In the genomic region with DNA sequence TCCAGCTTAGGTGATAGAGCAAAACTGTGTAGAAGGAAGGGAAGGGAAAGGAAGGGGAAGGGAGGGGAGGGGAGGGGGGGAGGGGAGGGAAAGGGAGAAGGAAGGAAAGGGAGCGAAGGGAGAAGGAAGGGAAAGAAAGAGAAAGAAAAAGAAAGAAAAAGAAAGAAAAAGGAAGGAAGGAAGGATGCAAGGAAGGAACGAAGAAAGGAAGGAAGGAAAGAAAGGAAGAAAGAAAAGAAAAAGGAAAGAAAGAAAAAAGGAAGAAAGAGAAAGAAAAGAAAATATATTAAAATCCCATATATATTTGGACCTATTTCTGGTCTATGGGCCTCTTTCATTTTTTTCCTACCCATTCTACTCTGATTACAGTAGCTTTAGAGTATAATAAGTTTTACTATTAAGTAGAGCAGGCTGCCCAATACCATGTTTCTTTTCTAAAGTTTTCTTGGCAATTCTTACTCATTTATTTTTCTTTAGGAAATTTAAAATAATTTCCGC, we compare ENCODE assay signal across 23 cellular contexts.
DNase-seq lines count a peak whose midpoint lies in the region; ATAC-seq and TF ChIP-seq lines count a peak whose summit lies in the region.
"Had no signal": no experiment of that assay in that cellular context is flagged by ENCODE, and none has a peak within 500 bp of the region (broad histone marks: within the 10 kb centered on the region; RNA-seq: fewer than 3 reads in every experiment).

No MANE protein-coding gene starts in this region.

- H3K9me1 ChIP-seq in IMR-90 (ENCODE audit: insufficient read depth, low read length) = peaks cover 5% of the 10 kb centered on the region

- no peak overlapping the region for H2AK9ac ChIP-seq in IMR-90 (replicated peaks; ENCODE audit: low read depth, low read length, poor library complexity)

- POLR2A ChIA-PET in IMR-90 (lab: Charles Lee; ENCODE audit: unreplicated experiment) = no interaction called here

- H2BK5ac ChIP-seq in IMR-90 (ENCODE audit: low read depth, low read length, poor library complexity, severe bottlenecking) = peak overlapping the region; percentile 96

- peak overlapping the region; percentile 96 for H2BK120ac ChIP-seq in IMR-90 (ENCODE audit: low read depth, low read length)

- H3K36me3 ChIP-seq in IMR-90 (ENCODE audit: control insufficient read depth, insufficient read depth, low read length) = no peaks in the 10 kb centered on the region
- H3K36me3 ChIP-seq in osteoblast (ENCODE audit: insufficient read depth, low read length) = no peaks in the 10 kb centered on the region
- no peaks in the 10 kb centered on the region for H3K36me3 ChIP-seq in upper lobe of right lung
- H3K36me3 ChIP-seq: esophagus muscularis mucosa, gastroesophageal sphincter, SJCRH30 had no signal

- H3K27ac ChIP-seq in IMR-90 (ENCODE audit: insufficient read depth, low read length) = peak overlapping the region; percentile 83
- peak overlapping the region; percentile 98 for H3K27ac ChIP-seq in osteoblast (ENCODE audit: low read depth, low read length)
- no peak overlapping the region for H3K27ac ChIP-seq in upper lobe of right lung
- H3K27ac ChIP-seq: SJCRH30 had no signal

- H2BK20ac ChIP-seq in IMR-90 (ENCODE audit: low read depth, low read length) = peak overlapping the region; percentile 71; the same call in 1 of the 2 replicates

- H3K23ac ChIP-seq in IMR-90 (ENCODE audit: low read depth, low read length) = no peak overlapping the region

- H3K27me3 ChIP-seq in IMR-90 (ENCODE audit: control insufficient read depth, insufficient read depth, low read length) (no peaks in the 10 kb centered on the region), osteoblast (ENCODE audit: insufficient read depth, low read length) (no peaks in the 10 kb centered on the region), upper lobe of right lung (no peaks in the 10 kb centered on the region)
- H3K27me3 ChIP-seq: esophagus muscularis mucosa, gastroesophageal sphincter, SJCRH30 had no signal

- H4K5ac ChIP-seq in IMR-90 (ENCODE audit: low read depth, low read length) = peak overlapping the region; percentile 36

- H4K8ac ChIP-seq in IMR-90 (ENCODE audit: low read depth in 2 of 2, low read length in 2 of 2) = peak overlapping the region; percentile 77 to 92; a peak in 3 of 4 replicates

- no peak overlapping the region for H3K4me2 ChIP-seq in IMR-90 (ENCODE audit: low read depth, low read length)
- no peak overlapping the region for H3K4me2 ChIP-seq in osteoblast (ENCODE audit: insufficient read depth, low read length)

- H3K27me3 Mint-ChIP-seq in activated CD4-positive, alpha-beta T cell treated with anti-CD3 and anti-CD28 coated beads, Interleukin-2, amount 10 ng/mL, durations not matched to agents 24 days and 14 days = no peaks in the 10 kb centered on the region
- no peaks in the 10 kb centered on the region for H3K27me3 Mint-ChIP-seq in activated T-helper 2 cell treated with anti-CD3 and anti-CD28 coated beads, Interferon-gamma antibody, Interleukin-2, Interleukin-4, amounts not matched to agents 10 μg/mL and 5 μg/mL and 100 μg/mL, durations not matched to agents 14 hours and 24 hours and 36 hours (ENCODE audit: low read depth)
- H3K27me3 Mint-ChIP-seq: type B pancreatic cell had no signal

- H3K18ac ChIP-seq in IMR-90 (ENCODE audit: low read depth, low read length) = peak overlapping the region; percentile 83

- CTCF ChIA-PET in IMR-90 (lab: Yijun Ruan, JAX) = no interaction called here

- no peak overlapping the region for H3K4me3 ChIP-seq in IMR-90 (ENCODE audit: insufficient read depth, low read depth, low read length)
- no peak overlapping the region for H3K4me3 ChIP-seq in osteoblast (ENCODE audit: insufficient read depth, low read length)
- no peak overlapping the region for H3K4me3 ChIP-seq in upper lobe of right lung
- H3K4me3 ChIP-seq: esophagus muscularis mucosa, gastroesophageal sphincter, SJCRH30 had no signal

- peaks cover 19% of the 10 kb centered on the region for H3K9me3 Mint-ChIP-seq in activated CD4-positive, alpha-beta T cell treated with anti-CD3 and anti-CD28 coated beads, Interleukin-2, amount 10 ng/mL, durations not matched to agents 24 days and 14 days
- peaks cover 22% of the 10 kb centered on the region for H3K9me3 Mint-ChIP-seq in activated T-helper 2 cell treated with anti-CD3 and anti-CD28 coated beads, Interferon-gamma antibody, Interleukin-2, Interleukin-4, amounts not matched to agents 10 μg/mL and 5 μg/mL and 100 μg/mL, durations not matched to agents 14 hours and 24 hours and 36 hours
- H3K9me3 Mint-ChIP-seq: type B pancreatic cell had no signal

- H3K4ac ChIP-seq in IMR-90 (ENCODE audit: low read depth, low read length) = peak overlapping the region; percentile 85

- H2AFZ ChIP-seq in IMR-90 (replicated peaks; ENCODE audit: low read length, poor library complexity) = no peak overlapping the region
- H2AFZ ChIP-seq in osteoblast (ENCODE audit: low read length) = no peak overlapping the region

- no peaks in the 10 kb centered on the region for H3K9me3 ChIP-seq in IMR-90 (ENCODE audit: control insufficient read depth, insufficient read depth, low read length)
- no peaks in the 10 kb centered on the region for H3K9me3 ChIP-seq in osteoblast (ENCODE audit: low read depth, low read length)
- no peaks in the 10 kb centered on the region for H3K9me3 ChIP-seq in upper lobe of right lung
- H3K9me3 ChIP-seq: esophagus muscularis mucosa, gastroesophageal sphincter, SJCRH30 had no signal

- peak overlapping the region; percentile 50; the same call in 1 of the 2 replicates for H3K14ac ChIP-seq in IMR-90 (replicated peaks; ENCODE audit: low read depth, low read length)

- peak overlapping the region; percentile 96; the same call in 1 of the 2 replicates for H4K91ac ChIP-seq in IMR-90 (ENCODE audit: insufficient read depth, low read depth, low read length)

- H3K56ac ChIP-seq in IMR-90 (ENCODE audit: extremely low read depth, insufficient read depth, low read length) = no peak overlapping the region

- H3K36me3 Mint-ChIP-seq in activated CD4-positive, alpha-beta T cell treated with anti-CD3 and anti-CD28 coated beads, Interleukin-2, amount 10 ng/mL, durations not matched to agents 24 days and 14 days (ENCODE audit: low read depth) = peaks cover 52% of the 10 kb centered on the region
- peaks cover 70% of the 10 kb centered on the region for H3K36me3 Mint-ChIP-seq in activated T-helper 2 cell treated with anti-CD3 and anti-CD28 coated beads, Interferon-gamma antibody, Interleukin-2, Interleukin-4, amounts not matched to agents 10 μg/mL and 5 μg/mL and 100 μg/mL, durations not matched to agents 14 hours and 24 hours and 36 hours (ENCODE audit: low read depth)

- dilution Hi-C loops in IMR-90 (cut with HindIII; ENCODE audit: low sequenced_read_pairs, unreplicated experiment) = no loop called here

- no peak overlapping the region for H2BK15ac ChIP-seq in IMR-90 (ENCODE audit: low read depth, low read length)

- H3K27ac Mint-ChIP-seq in activated CD4-positive, alpha-beta T cell treated with anti-CD3 and anti-CD28 coated beads, Interleukin-2, amount 10 ng/mL, durations not matched to agents 24 days and 14 days = peak overlapping the region; percentile 93
- peak overlapping the region; percentile 98 for H3K27ac Mint-ChIP-seq in activated T-helper 2 cell treated with anti-CD3 and anti-CD28 coated beads, Interferon-gamma antibody, Interleukin-2, Interleukin-4, amounts not matched to agents 10 μg/mL and 5 μg/mL and 100 μg/mL, durations not matched to agents 14 hours and 24 hours and 36 hours
- H3K27ac Mint-ChIP-seq: nephron, T-helper 17 cell, type B pancreatic cell had no signal

- no TSS peak for BruUV-seq in IMR-90 (replicated peaks; lab: Mats Ljungman, UMichigan)

- no peak overlapping the region for H3K4me3 Mint-ChIP-seq in activated CD4-positive, alpha-beta T cell treated with anti-CD3 and anti-CD28 coated beads, Interleukin-2, amount 10 ng/mL, durations not matched to agents 24 days and 14 days
- no peak overlapping the region for H3K4me3 Mint-ChIP-seq in activated T-helper 2 cell treated with anti-CD3 and anti-CD28 coated beads, Interferon-gamma antibody, Interleukin-2, Interleukin-4, amounts not matched to agents 10 μg/mL and 5 μg/mL and 100 μg/mL, durations not matched to agents 14 hours and 24 hours and 36 hours (ENCODE audit: low read depth)
- H3K4me3 Mint-ChIP-seq: nephron, T-helper 17 cell, type B pancreatic cell had no signal

- no peak for TF ChIP-seq RAD21 in IMR-90 (IDR thresholded peaks at IDR 0.05; ENCODE audit: low read length)

- 100% methylated on average over 1 of the region's 3 CpGs; no CpG with 5 or more reads in 1 of the 2 experiments for WGBS in IMR-90 (ENCODE audit: extremely low coverage in 2 of 2, insufficient read length in 1 of 2), 2 experiments

- peaks cover 2 to 28% of the 10 kb centered on the region in 2 experiments; a peak in 2 of 4 replicates for H3K79me1 ChIP-seq in IMR-90 (ENCODE audit: low read depth in 1 of 2, low read length in 2 of 2)

- no peak for TF ChIP-seq POLR2A in IMR-90 (IDR thresholded peaks at IDR 0.05; ENCODE audit: low read depth, low read length)

- ATAC-seq in IMR-90 (ENCODE audit: low read depth) = no peak
- no peak for ATAC-seq in upper lobe of right lung
- no peak for ATAC-seq in HG03469 (IDR thresholded peaks at IDR 0.05; ENCODE audit: unreplicated experiment)
- ATAC-seq: gastroesophageal sphincter, Panc1, sciatic nerve, T-helper 17 cell had no signal

- peak overlapping the region; percentile 88 for H2AK5ac ChIP-seq in IMR-90 (ENCODE audit: low read depth, low read length)

- TF ChIP-seq CTCF in IMR-90 (conservative IDR thresholded peaks at IDR 0.05; ENCODE audit: low read depth, low read length) = no peak
- TF ChIP-seq CTCF in osteoblast (IDR thresholded peaks at IDR 0.05; ENCODE audit: extremely low read depth, low read depth, low read length) = no peak
- TF ChIP-seq CTCF in upper lobe of right lung (IDR thresholded peaks at IDR 0.05) = no peak

- H3K4me1 Mint-ChIP-seq in activated CD4-positive, alpha-beta T cell treated with anti-CD3 and anti-CD28 coated beads, Interleukin-2, amount 10 ng/mL, durations not matched to agents 24 days and 14 days = peaks cover 54% of the 10 kb centered on the region
- H3K4me1 Mint-ChIP-seq in activated T-helper 2 cell treated with anti-CD3 and anti-CD28 coated beads, Interferon-gamma antibody, Interleukin-2, Interleukin-4, amounts not matched to agents 10 μg/mL and 5 μg/mL and 100 μg/mL, durations not matched to agents 14 hours and 24 hours and 36 hours (ENCODE audit: low read depth) = peaks cover 58% of the 10 kb centered on the region
- H3K4me1 Mint-ChIP-seq: nephron had no signal

- H3K4me1 ChIP-seq in IMR-90 (ENCODE audit: control insufficient read depth, insufficient read depth, low read length) (peaks cover 13% of the 10 kb centered on the region), osteoblast (ENCODE audit: insufficient read depth, low read length) (peaks cover 13% of the 10 kb centered on the region), upper lobe of right lung (no peaks in the 10 kb centered on the region)
- H3K4me1 ChIP-seq: SJCRH30 had no signal

- in situ Hi-C loops in IMR-90 (cut with MboI; ENCODE audit: low sequenced_read_pairs) = no loop called here

- H3K9ac ChIP-seq in IMR-90 (ENCODE audit: low read depth, low read length) = no peak overlapping the region

- DNase-seq in activated CD4-positive, alpha-beta T cell treated with anti-CD3 and anti-CD28 coated beads, Interleukin-2, amount 10 ng/mL, durations not matched to agents 24 days and 14 days = no peak
- no peak for DNase-seq in activated CD4-positive, alpha-beta T cell treated with anti-CD3 and anti-CD28 coated beads for 1 hour
- DNase-seq in IMR-90 (no peak), osteoblast (ENCODE audit: insufficient read length, low spot score, missing footprints) (no peak), upper lobe of right lung (no peak), islet precursor cell (no peak)
- no peak for DNase-seq in activated T-helper 2 cell treated with anti-CD3 and anti-CD28 coated beads, Interferon-gamma antibody, Interleukin-2, Interleukin-4, amounts not matched to agents 10 μg/mL and 5 μg/mL and 100 μg/mL, durations not matched to agents 14 hours and 24 hours and 36 hours (ENCODE audit: low spot score)
- DNase-seq: DMS153; HCEC 1CT; hippocampal formation; NCI-H1694; NCI-H2171 treated with DMSO at 0.1 percent for 48 hours; NCI-H526; SJCRH30; stimulated activated CD4-positive, alpha-beta T cell treated with anti-CD3 and anti-CD28 coated beads, Interleukin-15, amount 100 ng/mL, for 24 hours; T-helper 17 cell had no signal

- no peaks in the 10 kb centered on the region for H4K20me1 ChIP-seq in IMR-90 (ENCODE audit: insufficient read depth, low read length)
- H4K20me1 ChIP-seq in osteoblast (ENCODE audit: insufficient read depth, low read length) = no peaks in the 10 kb centered on the region

- no peaks in the 10 kb centered on the region for H3K79me2 ChIP-seq in osteoblast (ENCODE audit: insufficient read depth, low read length)

- intact Hi-C loops in activated CD4-positive, alpha-beta T cell treated with anti-CD3 and anti-CD28 coated beads, Interleukin-2, amount 10 ng/mL, durations not matched to agents 24 days and 14 days (cut with micrococcal nuclease) = no loop called here
- intact Hi-C loops in IMR-90 (cut with micrococcal nuclease) = loop anchor here (5.0 kb wide), 1 partner anchor 60 kb away; no protein-coding TSS in a partner anchor
- intact Hi-C loops in activated T-helper 2 cell treated with anti-CD3 and anti-CD28 coated beads, Interferon-gamma antibody, Interleukin-2, Interleukin-4, amounts not matched to agents 10 μg/mL and 5 μg/mL and 100 μg/mL, durations not matched to agents 14 hours and 24 hours and 36 hours (cut with micrococcal nuclease) = loop anchor here (5.0 kb wide), 2 partner anchors 150 to 215 kb away; no protein-coding TSS in a partner anchor
- intact Hi-C loops in upper lobe of right lung (cut with DNase I) = no loop called here

Comparison
In these comparisons a context has a peak if more than half of its experiments do, and no peak if none do; other contexts are left out.
1. intact Hi-C loops: an anchor here in IMR-90 (5.0 kb wide) and activated T-helper 2 cell treated with anti-CD3 and anti-CD28 coated beads, Interferon-gamma antibody, Interleukin-2, Interleukin-4, amounts not matched to agents 10 μg/mL and 5 μg/mL and 100 μg/mL, durations not matched to agents 14 hours and 24 hours and 36 hours (5.0 kb wide); none called in activated CD4-positive, alpha-beta T cell treated with anti-CD3 and anti-CD28 coated beads, Interleukin-2, amount 10 ng/mL, durations not matched to agents 24 days and 14 days and upper lobe of right lung.